In genomic region chr14:102498005-102498677, GRCh38 we compare ENCODE assay signal across 1 cellular context.
TF ChIP-seq lines count a peak whose summit lies in the region.

No MANE protein-coding gene starts in this region.

TF ChIP-seq in HepG2, 621 proteins besides CTCF, POLR2A, EP300 and RAD21 (continued from another document):
- no peak for TF ChIP-seq HINFP (CRISPR knock-in tag; IDR thresholded peaks at IDR 0.05; ENCODE audit: low read depth)
- peak; percentile 53; the same call in 1 of the 2 replicates for TF ChIP-seq HOXA3 (CRISPR knock-in tag; IDR thresholded peaks at IDR 0.05)
- TF ChIP-seq MYC (CRISPR knock-in tag; IDR thresholded peaks at IDR 0.05; ENCODE audit: borderline replicate concordance): 0 out of 2 replicates have a peak, but pooled peaks have one; percentile 34
- TF ChIP-seq ZNF572 (CRISPR knock-in tag; IDR thresholded peaks at IDR 0.05): no peak
- TF ChIP-seq NONO (IDR thresholded peaks at IDR 0.05): no peak
- 0 out of 2 replicates have a peak, but pooled peaks have one; percentile 22 for TF ChIP-seq NONO (CRISPR knock-in tag; conservative IDR thresholded peaks at IDR 0.05)
- peak; percentile 82 for TF ChIP-seq STAG1 (CRISPR knock-in tag; IDR thresholded peaks at IDR 0.05)
- no peak for TF ChIP-seq ARID2 (CRISPR knock-in tag; IDR thresholded peaks at IDR 0.05; ENCODE audit: borderline replicate concordance)
- 0 out of 2 replicates have a peak, but pooled peaks have one; percentile 5 for TF ChIP-seq HNRNPL (IDR thresholded peaks at IDR 0.05; ENCODE audit: low read depth, low read length)
- TF ChIP-seq MAX (IDR thresholded peaks at IDR 0.05): 0 out of 2 replicates have a peak, but pooled peaks have one; percentile 23
- peak; percentile 26; the same call in 1 of the 2 replicates for TF ChIP-seq SMC3 (IDR thresholded peaks at IDR 0.05; ENCODE audit: low read length)
